ENCODE assay signal across 14 cellular contexts in genomic region chr10:88680958-88681357, GRCh38. TPM values are rescaled to one million over a fixed set of nuclear protein-coding genes. Genes with fewer than 3 reads are reported as not detected.
DNase-seq lines count a peak whose midpoint lies in the region; ATAC-seq and TF ChIP-seq lines count a peak whose summit lies in the region.
"Had no signal": no experiment of that assay in that cellular context is flagged by ENCODE, and none has a peak within 500 bp of the region (broad histone marks: within the 10 kb centered on the region; RNA-seq: fewer than 3 reads in every experiment).

No MANE protein-coding gene starts in this region.

- no peak for TF ChIP-seq EP300 in gastroesophageal sphincter (IDR thresholded peaks at IDR 0.05)

- 86 to 87% methylated on average over 1 to 4 of the region's 4 CpGs for WGBS in gastroesophageal sphincter (ENCODE audit: low coverage in 1 of 2), 2 donors

- TF ChIP-seq CTCF in choroid plexus epithelial cell (conservative IDR thresholded peaks at IDR 0.05; ENCODE audit: low read depth, low read length) (no peak), gastroesophageal sphincter (IDR thresholded peaks at IDR 0.05) (no peak)

- DNase-seq in A172 (ENCODE audit: low spot score) (peak; percentile 11), HCEC 1CT (peak; percentile 52), choroid plexus epithelial cell (ENCODE audit: low read depth) (peak; percentile 51), iris pigment epithelial cell (ENCODE audit: low read depth) (peak; percentile 64), activated T-cell treated with anti-CD3 and anti-CD28 coated beads for 4 hours (no peak), NCI-H510A (lab: John Stamatoyannopoulos, UW) (no peak)
- DNase-seq: BE2C; CD4-positive, alpha-beta memory T cell; DMS79; GM23248; H7 had no signal

- no peaks in the 10 kb centered on the region for H3K36me3 ChIP-seq in gastroesophageal sphincter
- H3K36me3 ChIP-seq: BE2C had no signal

- no peaks in the 10 kb centered on the region for H3K9me3 ChIP-seq in gastroesophageal sphincter
- H3K9me3 ChIP-seq: BE2C had no signal

- no peak for ATAC-seq in gastroesophageal sphincter

- H3K27me3 ChIP-seq in gastroesophageal sphincter, result no peaks in the 10 kb centered on the region
- H3K27me3 ChIP-seq: BE2C had no signal

- no peak for TF ChIP-seq POLR2A in gastroesophageal sphincter (IDR thresholded peaks at IDR 0.05)

- H3K4me3 ChIP-seq in choroid plexus epithelial cell (ENCODE audit: low read depth, low read length) (no peak overlapping the region), gastroesophageal sphincter (no peak overlapping the region)
- H3K4me3 ChIP-seq: GM23248 had no signal

- no peaks in the 10 kb centered on the region for H3K4me1 ChIP-seq in gastroesophageal sphincter
- H3K4me1 ChIP-seq: BE2C had no signal

- H3K27ac ChIP-seq in gastroesophageal sphincter, result no peak overlapping the region
- H3K27ac ChIP-seq: C4-2B, GM23248 had no signal

RNA-seq across cellular contexts. Expression of gene LIPF, which starts 16.7 kb away (rescaled TPM):
- not detected in 2 replicates for total RNA-seq in A172 (2014; rRNA removed; shearing (Covaris generic))
- total RNA-seq in gastroesophageal sphincter, result not detected
- total RNA-seq: CD4-positive, alpha-beta memory T cell; GM23248; H7; HT-29 had no signal

RNA-seq across cellular contexts. Expression of gene LIPK, which starts 25.1 kb away (rescaled TPM):
- not detected in 2 replicates for total RNA-seq in A172 (2014; rRNA removed; shearing (Covaris generic))
- total RNA-seq in gastroesophageal sphincter, result not detected
- total RNA-seq: CD4-positive, alpha-beta memory T cell; GM23248; H7; HT-29 had no signal

Comparison
In these comparisons a context has a peak if more than half of its experiments do, and no peak if none do; other contexts are left out.
1. DNase-seq: peak in A172 (single experiment), HCEC 1CT (single experiment), choroid plexus epithelial cell (single experiment) and iris pigment epithelial cell (single experiment); none in activated T-cell treated with anti-CD3 and anti-CD28 coated beads for 4 hours (single experiment) and NCI-H510A (single experiment).